ENCODE assay signal across 1 cellular context in the genomic region with DNA sequence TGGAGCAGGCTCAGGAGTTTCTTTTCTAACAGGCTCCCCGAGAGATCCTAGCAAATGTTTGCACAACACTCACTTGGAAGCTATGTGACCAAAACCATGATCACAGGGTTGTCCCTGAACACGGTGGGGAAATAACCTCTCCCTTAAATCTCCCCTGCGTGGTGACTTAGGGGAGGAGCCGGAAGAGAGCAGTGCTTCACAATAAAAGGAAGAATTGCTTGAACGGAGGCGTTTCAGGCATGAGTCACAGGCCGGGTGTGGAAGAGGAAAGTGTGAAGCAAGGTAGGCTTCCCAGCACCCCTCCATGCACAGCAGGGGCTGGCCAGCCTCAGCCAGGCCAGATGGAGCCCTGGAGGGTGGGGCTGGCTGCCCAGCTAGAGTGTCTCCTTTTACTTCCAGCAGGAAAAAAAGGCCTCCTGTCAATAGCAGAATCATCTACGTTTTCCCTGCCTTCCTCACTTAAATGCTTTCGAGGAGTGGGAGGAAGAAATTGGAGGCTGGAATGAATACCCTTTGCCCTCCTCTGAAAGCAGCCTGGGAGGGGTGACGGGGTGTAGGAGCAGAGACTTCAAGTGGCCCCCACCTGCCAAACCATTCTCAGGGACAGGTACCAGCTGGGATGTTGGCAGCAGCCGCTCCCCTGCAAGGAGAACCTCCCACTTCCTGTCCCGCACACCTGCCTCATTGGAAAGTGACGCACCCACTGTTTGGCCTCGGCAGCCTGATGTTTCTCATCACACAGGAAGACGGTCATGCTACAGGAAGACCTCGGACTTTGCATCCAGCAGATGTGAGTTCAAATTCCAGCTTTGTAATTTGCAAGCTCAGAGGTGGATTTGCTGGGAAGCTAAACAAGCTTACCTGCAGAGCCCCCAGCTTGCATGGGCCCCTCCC.
TF ChIP-seq lines count a peak whose summit lies in the region.

No MANE protein-coding gene starts in this region.

TF ChIP-seq in GM12878, 131 proteins besides CTCF, POLR2A, EP300 and RAD21 (continued from another document):
- no peak for TF ChIP-seq CEBPB (IDR thresholded peaks at IDR 0.05; ENCODE audit: borderline replicate concordance in 1 of 2, low read depth in 2 of 2, low read length in 2 of 2)
- TF ChIP-seq KDM1A (IDR thresholded peaks at IDR 0.05; ENCODE audit: borderline replicate concordance), result no peak
- TF ChIP-seq, protein P1, sequence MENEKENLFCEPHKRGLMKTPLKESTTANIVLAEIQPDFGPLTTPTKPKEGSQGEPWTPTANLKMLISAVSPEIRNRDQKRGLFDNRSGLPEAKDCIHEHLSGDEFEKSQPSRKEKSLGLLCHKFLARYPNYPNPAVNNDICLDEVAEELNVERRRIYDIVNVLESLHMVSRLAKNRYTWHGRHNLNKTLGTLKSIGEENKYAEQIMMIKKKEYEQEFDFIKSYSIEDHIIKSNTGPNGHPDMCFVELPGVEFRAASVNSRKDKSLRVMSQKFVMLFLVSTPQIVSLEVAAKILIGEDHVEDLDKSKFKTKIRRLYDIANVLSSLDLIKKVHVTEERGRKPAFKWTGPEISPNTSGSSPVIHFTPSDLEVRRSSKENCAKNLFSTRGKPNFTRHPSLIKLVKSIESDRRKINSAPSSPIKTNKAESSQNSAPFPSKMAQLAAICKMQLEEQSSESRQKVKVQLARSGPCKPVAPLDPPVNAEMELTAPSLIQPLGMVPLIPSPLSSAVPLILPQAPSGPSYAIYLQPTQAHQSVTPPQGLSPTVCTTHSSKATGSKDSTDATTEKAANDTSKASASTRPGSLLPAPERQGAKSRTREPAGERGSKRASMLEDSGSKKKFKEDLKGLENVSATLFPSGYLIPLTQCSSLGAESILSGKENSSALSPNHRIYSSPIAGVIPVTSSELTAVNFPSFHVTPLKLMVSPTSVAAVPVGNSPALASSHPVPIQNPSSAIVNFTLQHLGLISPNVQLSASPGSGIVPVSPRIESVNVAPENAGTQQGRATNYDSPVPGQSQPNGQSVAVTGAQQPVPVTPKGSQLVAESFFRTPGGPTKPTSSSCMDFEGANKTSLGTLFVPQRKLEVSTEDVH (IDR thresholded peaks at IDR 0.05; ENCODE audit: low read depth, partially characterized antibody), result no peak
- TF ChIP-seq SUPT20H (IDR thresholded peaks at IDR 0.05; ENCODE audit: borderline replicate concordance, control insufficient read depth, low read depth, low read length), result no peak
- TF ChIP-seq MYC (IDR thresholded peaks at IDR 0.05; ENCODE audit: insufficient read depth, insufficient read length, insufficient replicate concordance, low read length, severe bottlenecking), result no peak
- TF ChIP-seq, protein P2, sequence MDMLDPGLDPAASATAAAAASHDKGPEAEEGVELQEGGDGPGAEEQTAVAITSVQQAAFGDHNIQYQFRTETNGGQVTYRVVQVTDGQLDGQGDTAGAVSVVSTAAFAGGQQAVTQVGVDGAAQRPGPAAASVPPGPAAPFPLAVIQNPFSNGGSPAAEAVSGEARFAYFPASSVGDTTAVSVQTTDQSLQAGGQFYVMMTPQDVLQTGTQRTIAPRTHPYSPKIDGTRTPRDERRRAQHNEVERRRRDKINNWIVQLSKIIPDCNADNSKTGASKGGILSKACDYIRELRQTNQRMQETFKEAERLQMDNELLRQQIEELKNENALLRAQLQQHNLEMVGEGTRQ (IDR thresholded peaks at IDR 0.05; ENCODE audit: borderline replicate concordance, low read depth, low read length), result no peak
- no peak for TF ChIP-seq SP1 (IDR thresholded peaks at IDR 0.05; ENCODE audit: low read depth, low read length)
- TF ChIP-seq, protein P3, sequence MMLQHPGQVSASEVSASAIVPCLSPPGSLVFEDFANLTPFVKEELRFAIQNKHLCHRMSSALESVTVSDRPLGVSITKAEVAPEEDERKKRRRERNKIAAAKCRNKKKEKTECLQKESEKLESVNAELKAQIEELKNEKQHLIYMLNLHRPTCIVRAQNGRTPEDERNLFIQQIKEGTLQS (IDR thresholded peaks at IDR 0.05; ENCODE audit: borderline replicate concordance, extremely low read depth, low read depth, low read length), result no peak
- no peak for TF ChIP-seq YY1 (IDR thresholded peaks at IDR 0.05; ENCODE audit: low read depth, low read length)
- TF ChIP-seq, protein P4, sequence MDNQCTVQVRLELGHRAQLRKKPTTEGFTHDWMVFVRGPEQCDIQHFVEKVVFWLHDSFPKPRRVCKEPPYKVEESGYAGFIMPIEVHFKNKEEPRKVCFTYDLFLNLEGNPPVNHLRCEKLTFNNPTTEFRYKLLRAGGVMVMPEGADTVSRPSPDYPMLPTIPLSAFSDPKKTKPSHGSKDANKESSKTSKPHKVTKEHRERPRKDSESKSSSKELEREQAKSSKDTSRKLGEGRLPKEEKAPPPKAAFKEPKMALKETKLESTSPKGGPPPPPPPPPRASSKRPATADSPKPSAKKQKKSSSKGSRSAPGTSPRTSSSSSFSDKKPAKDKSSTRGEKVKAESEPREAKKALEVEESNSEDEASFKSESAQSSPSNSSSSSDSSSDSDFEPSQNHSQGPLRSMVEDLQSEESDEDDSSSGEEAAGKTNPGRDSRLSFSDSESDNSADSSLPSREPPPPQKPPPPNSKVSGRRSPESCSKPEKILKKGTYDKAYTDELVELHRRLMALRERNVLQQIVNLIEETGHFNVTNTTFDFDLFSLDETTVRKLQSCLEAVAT (IDR thresholded peaks at IDR 0.05), result no peak
- TF ChIP-seq HDAC2 (IDR thresholded peaks at IDR 0.05), result no peak
- TF ChIP-seq, protein P5, sequence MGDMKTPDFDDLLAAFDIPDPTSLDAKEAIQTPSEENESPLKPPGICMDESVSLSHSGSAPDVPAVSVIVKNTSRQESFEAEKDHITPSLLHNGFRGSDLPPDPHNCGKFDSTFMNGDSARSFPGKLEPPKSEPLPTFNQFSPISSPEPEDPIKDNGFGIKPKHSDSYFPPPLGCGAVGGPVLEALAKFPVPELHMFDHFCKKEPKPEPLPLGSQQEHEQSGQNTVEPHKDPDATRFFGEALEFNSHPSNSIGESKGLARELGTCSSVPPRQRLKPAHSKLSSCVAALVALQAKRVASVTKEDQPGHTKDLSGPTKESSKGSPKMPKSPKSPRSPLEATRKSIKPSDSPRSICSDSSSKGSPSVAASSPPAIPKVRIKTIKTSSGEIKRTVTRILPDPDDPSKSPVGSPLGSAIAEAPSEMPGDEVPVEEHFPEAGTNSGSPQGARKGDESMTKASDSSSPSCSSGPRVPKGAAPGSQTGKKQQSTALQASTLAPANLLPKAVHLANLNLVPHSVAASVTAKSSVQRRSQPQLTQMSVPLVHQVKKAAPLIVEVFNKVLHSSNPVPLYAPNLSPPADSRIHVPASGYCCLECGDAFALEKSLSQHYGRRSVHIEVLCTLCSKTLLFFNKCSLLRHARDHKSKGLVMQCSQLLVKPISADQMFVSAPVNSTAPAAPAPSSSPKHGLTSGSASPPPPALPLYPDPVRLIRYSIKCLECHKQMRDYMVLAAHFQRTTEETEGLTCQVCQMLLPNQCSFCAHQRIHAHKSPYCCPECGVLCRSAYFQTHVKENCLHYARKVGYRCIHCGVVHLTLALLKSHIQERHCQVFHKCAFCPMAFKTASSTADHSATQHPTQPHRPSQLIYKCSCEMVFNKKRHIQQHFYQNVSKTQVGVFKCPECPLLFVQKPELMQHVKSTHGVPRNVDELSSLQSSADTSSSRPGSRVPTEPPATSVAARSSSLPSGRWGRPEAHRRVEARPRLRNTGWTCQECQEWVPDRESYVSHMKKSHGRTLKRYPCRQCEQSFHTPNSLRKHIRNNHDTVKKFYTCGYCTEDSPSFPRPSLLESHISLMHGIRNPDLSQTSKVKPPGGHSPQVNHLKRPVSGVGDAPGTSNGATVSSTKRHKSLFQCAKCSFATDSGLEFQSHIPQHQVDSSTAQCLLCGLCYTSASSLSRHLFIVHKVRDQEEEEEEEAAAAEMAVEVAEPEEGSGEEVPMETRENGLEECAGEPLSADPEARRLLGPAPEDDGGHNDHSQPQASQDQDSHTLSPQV (IDR thresholded peaks at IDR 0.05), result no peak
- no peak for TF ChIP-seq ESRRA (IDR thresholded peaks at IDR 0.05; ENCODE audit: low read length)
TF ChIP-seq in GM12878: peak in this region for 21.
